ENCODE assay signal across 8 cellular contexts in genomic region chr10:80458263-80458625, GRCh38. TPM values are rescaled to one million over a fixed set of nuclear protein-coding genes. Genes with fewer than 3 reads are reported as not detected.
A peak's percentile ranks its signal among the peaks of the same experiment; 100 is the strongest.
DNase-seq lines count a peak whose midpoint lies in the region; ATAC-seq and TF ChIP-seq lines count a peak whose summit lies in the region.

No MANE protein-coding gene starts in this region.

- peak overlapping the region; percentile 24 to 78 for H3K27ac ChIP-seq in lung (ENCODE audit: low read depth in 1 of 2, low read length in 1 of 2)
- peak overlapping the region; percentile 98 for H3K27ac ChIP-seq in subcutaneous abdominal adipose tissue (ENCODE audit: low read depth, low read length)
- no peak overlapping the region for H3K27ac ChIP-seq in caudate nucleus (ENCODE audit: low read depth, low read length)

- peaks cover 0 to 1% of the 10 kb centered on the region in 2 donors for H3K36me3 ChIP-seq in lung (ENCODE audit: control insufficient read depth in 2 of 2, insufficient read depth in 2 of 2, low read length in 2 of 2)
- H3K36me3 ChIP-seq in subcutaneous abdominal adipose tissue (ENCODE audit: control insufficient read depth in 5 of 5, insufficient read depth in 5 of 5, low read length in 5 of 5): peaks cover 0 to 6% (median 3%) of the 10 kb centered on the region in 5 donors

- ATAC-seq in activated naive CD4-positive, alpha-beta T cell treated with anti-CD3 and anti-CD28 coated beads, Interleukin-2, amount 50 U/mL, for 72 hours: peak in 1 of 2 donors; percentile 7
- ATAC-seq in lung (ENCODE audit: insufficient read depth, low FRiP score) (no peak), GM18861 (IDR thresholded peaks at IDR 0.05; ENCODE audit: unreplicated experiment) (no peak), HG02763 (IDR thresholded peaks at IDR 0.05; ENCODE audit: unreplicated experiment) (no peak)

- DNase-seq in activated T-cell treated with anti-CD3 and anti-CD28 coated beads, Interleukin-2, amount 50 U/mL, for 1 hour: peak; percentile 16
- DNase-seq in activated T-cell treated with anti-CD3 and anti-CD28 coated beads, Interleukin-2, amount 50 U/mL, for 48 hours: no peak
- DNase-seq in activated naive CD4-positive, alpha-beta T cell treated with anti-CD3 and anti-CD28 coated beads, Interleukin-2, amount 50 U/mL, for 72 hours (ENCODE audit: low spot score in 2 of 2): no peak
- DNase-seq in lung (ENCODE audit: low spot score): no peak
- no peak for DNase-seq in caudate nucleus (lab: John Stamatoyannopoulos, UW)

- H3K27ac Mint-ChIP-seq in activated naive CD4-positive, alpha-beta T cell treated with anti-CD3 and anti-CD28 coated beads, Interleukin-2, amount 50 U/mL, for 72 hours: peak overlapping the region; percentile 94 to 95

- no peaks in the 10 kb centered on the region for H3K27me3 ChIP-seq in lung (ENCODE audit: control insufficient read depth, insufficient read depth)
- no peaks in the 10 kb centered on the region for H3K27me3 ChIP-seq in subcutaneous abdominal adipose tissue (ENCODE audit: control insufficient read depth in 5 of 5, insufficient read depth in 4 of 5, low read length in 5 of 5)

- TF ChIP-seq CTCF in lung (IDR thresholded peaks at IDR 0.05; ENCODE audit: control extremely low read depth, extremely low read depth): no peak

- 49 to 53% methylated on average over 4 of the region's 4 CpGs for WGBS in lung, 2 donors

- H3K4me1 ChIP-seq in lung (ENCODE audit: control insufficient read depth in 2 of 2, insufficient read depth in 2 of 2, low read length in 2 of 2): peaks cover 20 to 50% of the 10 kb centered on the region in 2 donors
- peaks cover 38 to 88% (median 83%) of the 10 kb centered on the region in 5 donors for H3K4me1 ChIP-seq in subcutaneous abdominal adipose tissue (ENCODE audit: control insufficient read depth in 5 of 5, insufficient read depth in 5 of 5, low read length in 5 of 5)

- H3K9me3 ChIP-seq in lung (ENCODE audit: control insufficient read depth in 2 of 2, insufficient read depth in 1 of 2, low read length in 1 of 2) (no peaks in the 10 kb centered on the region), subcutaneous abdominal adipose tissue (ENCODE audit: control insufficient read depth in 5 of 5, low read length in 5 of 5) (no peaks in the 10 kb centered on the region)

- H3K9ac ChIP-seq in subcutaneous abdominal adipose tissue (ENCODE audit: low read length in 5 of 5): peak overlapping the region; percentile 31 to 69 (median 66)

- peak overlapping the region; percentile 24 for H3K4me3 ChIP-seq in lung
- peak overlapping the region; percentile 13 to 58 (median 44) for H3K4me3 ChIP-seq in subcutaneous abdominal adipose tissue (ENCODE audit: low read depth in 1 of 5, low read length in 5 of 5)

- H3K9me3 Mint-ChIP-seq in activated naive CD4-positive, alpha-beta T cell treated with anti-CD3 and anti-CD28 coated beads, Interleukin-2, amount 50 U/mL, for 72 hours: no peaks in the 10 kb centered on the region

- H3K36me3 Mint-ChIP-seq in activated naive CD4-positive, alpha-beta T cell treated with anti-CD3 and anti-CD28 coated beads, Interleukin-2, amount 50 U/mL, for 72 hours: peaks cover 13 to 25% of the 10 kb centered on the region in 2 donors

RNA-seq across cellular contexts. Expression of gene TSPAN14, which starts 4.1 kb away (rescaled TPM):
- 10 to 100 TPM; 30.7 to 53.6 TPM for total RNA-seq in activated naive CD4-positive, alpha-beta T cell treated with anti-CD3 and anti-CD28 coated beads, Interleukin-2, amount 50 U/mL, for 72 hours
- 100 to 1,000 TPM in 1 of 2 donors, 10 to 100 TPM in 1; 67.3 to 164 TPM for total RNA-seq in lung
- polyA plus RNA-seq in lung: 100 to 1,000 TPM in 1 of 2 donors, 10 to 100 TPM in 1; 40.9 to 187 TPM

RNA-seq across cellular contexts. Expression of gene PRXL2A, which starts 49.9 kb away (rescaled TPM):
- 10 to 100 TPM; 15.1 to 18.5 TPM for total RNA-seq in activated naive CD4-positive, alpha-beta T cell treated with anti-CD3 and anti-CD28 coated beads, Interleukin-2, amount 50 U/mL, for 72 hours
- total RNA-seq in lung: 10 to 100 TPM; 42.8 to 59.5 TPM
- polyA plus RNA-seq in lung: 10 to 100 TPM; 18.2 to 31.2 TPM
